11 cellular contexts compared by ENCODE assay signal in the genomic region with DNA sequence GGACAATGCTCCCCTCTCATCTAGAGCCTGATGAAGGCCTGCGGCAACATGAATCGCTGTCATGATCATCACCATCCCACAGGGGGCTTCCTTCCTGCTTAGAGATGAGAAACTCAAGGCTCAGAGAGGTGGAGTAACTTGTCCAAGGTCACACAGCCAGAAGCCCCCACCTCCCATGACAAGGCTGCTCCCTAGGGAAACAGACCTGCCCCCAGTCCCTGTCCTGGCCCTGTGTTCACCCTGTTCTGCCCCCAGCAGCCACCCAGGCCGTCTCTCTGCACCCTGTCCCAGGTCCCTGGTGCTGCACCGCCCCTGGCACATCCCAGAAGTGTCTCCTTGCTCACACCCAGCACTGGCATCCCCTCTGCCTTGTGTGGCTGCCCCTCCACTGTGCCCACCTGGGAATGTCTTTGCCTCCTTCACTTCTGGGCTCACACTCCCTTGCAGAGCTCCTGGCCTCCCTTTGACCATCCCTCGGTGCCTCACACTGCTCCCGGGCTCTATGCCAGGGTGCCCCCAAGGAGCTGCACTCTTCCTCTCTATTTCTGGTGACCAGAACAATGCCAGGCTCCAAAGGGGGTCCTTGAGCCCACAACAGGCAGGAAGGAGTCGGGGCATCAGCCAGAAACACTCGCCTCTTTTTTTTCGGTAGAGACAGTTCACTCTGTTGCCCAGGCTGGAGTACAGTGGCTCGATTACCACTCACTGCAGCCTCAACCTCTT.
DNase-seq lines count a peak whose midpoint lies in the region; ATAC-seq, FAIRE-seq and TF ChIP-seq lines count a peak whose summit lies in the region.
"Had no signal": no experiment of that assay in that cellular context is flagged by ENCODE, and none has a peak within 500 bp of the region (broad histone marks: within the 10 kb centered on the region; RNA-seq: fewer than 3 reads in every experiment).

No MANE protein-coding gene starts in this region.

- H3K4me3 Mint-ChIP-seq in activated CD8-positive, alpha-beta T cell treated with anti-CD3 and anti-CD28 coated beads for 36 hours: peak overlapping the region; percentile 58

- DNase-seq in NCI-H1694 (lab: John Stamatoyannopoulos, UW) (peak; percentile 54), NCI-H1694 treated with DMSO at 0.1 percent for 48 hours (lab: John Stamatoyannopoulos, UW) (no peak), DMS79 (lab: John Stamatoyannopoulos, UW) (peak; percentile 26), foreskin keratinocyte (no peak), urothelium cell line (ENCODE audit: low spot score) (no peak), GM10248 (ENCODE audit: extremely low spot score) (no peak), RCC 7860 (ENCODE audit: low spot score) (no peak)
- DNase-seq in activated CD8-positive, alpha-beta T cell treated with anti-CD3 and anti-CD28 coated beads for 36 hours: peak; percentile 68
- DNase-seq: adrenal gland, colonic mucosa, occipital lobe had no signal

- peak; percentile 49 for ATAC-seq in activated CD8-positive, alpha-beta T cell treated with anti-CD3 and anti-CD28 coated beads for 36 hours
- no peak for ATAC-seq in foreskin keratinocyte

- no peak overlapping the region for H3K27ac ChIP-seq in foreskin keratinocyte
- H3K27ac ChIP-seq: adrenal gland, colonic mucosa had no signal

- no peaks in the 10 kb centered on the region for H3K4me1 ChIP-seq in foreskin keratinocyte
- H3K4me1 ChIP-seq: adrenal gland, colonic mucosa had no signal

- intact Hi-C loops in activated CD8-positive, alpha-beta T cell treated with anti-CD3 and anti-CD28 coated beads for 36 hours (cut with micrococcal nuclease): no loop called here

- FAIRE-seq in urothelium cell line (lab: Jason Lieb, UNC): no peak
- no peak for FAIRE-seq in RCC 7860 (lab: Jason Lieb, UNC)

- peak overlapping the region; percentile 98 for H3K27ac Mint-ChIP-seq in activated CD8-positive, alpha-beta T cell treated with anti-CD3 and anti-CD28 coated beads for 36 hours

- no peaks in the 10 kb centered on the region for H3K9me3 Mint-ChIP-seq in activated CD8-positive, alpha-beta T cell treated with anti-CD3 and anti-CD28 coated beads for 36 hours

- H3K36me3 Mint-ChIP-seq in activated CD8-positive, alpha-beta T cell treated with anti-CD3 and anti-CD28 coated beads for 36 hours (ENCODE audit: low read depth): peaks cover 61% of the 10 kb centered on the region

- H3K27me3 ChIP-seq in foreskin keratinocyte: no peaks in the 10 kb centered on the region
- H3K27me3 ChIP-seq: adrenal gland, colonic mucosa had no signal

- POLR2A ChIA-PET in activated CD8-positive, alpha-beta T cell treated with anti-CD3 and anti-CD28 coated beads for 36 hours (lab: Charles Lee): interaction anchor here (0.6 to 5.8 kb wide), 14 partner anchors 13 to 1224 kb away, joined by 3 to 59 read pairs (median 3); a partner anchor contains a TSS
- POLR2A ChIA-PET in GM10248 (lab: Yijun Ruan, JAX): no interaction called here

- CTCF ChIA-PET in activated CD8-positive, alpha-beta T cell treated with anti-CD3 and anti-CD28 coated beads for 36 hours (lab: Charles Lee): interaction anchor here (0.6 to 4.1 kb wide), 9 partner anchors 10 to 65 kb away, joined by 3 to 18 read pairs (median 5); no protein-coding TSS in a partner anchor
- CTCF ChIA-PET in GM10248 (lab: Yijun Ruan, JAX): no interaction called here

- H3K27me3 Mint-ChIP-seq in activated CD8-positive, alpha-beta T cell treated with anti-CD3 and anti-CD28 coated beads for 36 hours: no peaks in the 10 kb centered on the region

- peaks cover 99% of the 10 kb centered on the region for H3K4me1 Mint-ChIP-seq in activated CD8-positive, alpha-beta T cell treated with anti-CD3 and anti-CD28 coated beads for 36 hours (ENCODE audit: low read depth)

- no peak for TF ChIP-seq CTCF in activated CD8-positive, alpha-beta T cell treated with anti-CD3 and anti-CD28 coated beads for 36 hours (IDR thresholded peaks at IDR 0.05)
- TF ChIP-seq CTCF in foreskin keratinocyte (conservative IDR thresholded peaks at IDR 0.05) (peak; percentile 19), GM10248 (IDR thresholded peaks at IDR 0.05; ENCODE audit: control extremely low read depth, extremely low read depth, low read depth, missing control alignments) (no peak)

Comparison
In these comparisons a context has a peak if more than half of its experiments do, and no peak if none do; other contexts are left out.
1. DNase-seq: peak in NCI-H1694 (single experiment), DMS79 (single experiment) and activated CD8-positive, alpha-beta T cell treated with anti-CD3 and anti-CD28 coated beads for 36 hours (single experiment); none in NCI-H1694 treated with DMSO at 0.1 percent for 48 hours (single experiment), foreskin keratinocyte (0 of 2), urothelium cell line (single experiment), GM10248 (single experiment) and RCC 7860 (single experiment).